Comparison of ENCODE assay signal across 1 cellular context in the genomic region with DNA sequence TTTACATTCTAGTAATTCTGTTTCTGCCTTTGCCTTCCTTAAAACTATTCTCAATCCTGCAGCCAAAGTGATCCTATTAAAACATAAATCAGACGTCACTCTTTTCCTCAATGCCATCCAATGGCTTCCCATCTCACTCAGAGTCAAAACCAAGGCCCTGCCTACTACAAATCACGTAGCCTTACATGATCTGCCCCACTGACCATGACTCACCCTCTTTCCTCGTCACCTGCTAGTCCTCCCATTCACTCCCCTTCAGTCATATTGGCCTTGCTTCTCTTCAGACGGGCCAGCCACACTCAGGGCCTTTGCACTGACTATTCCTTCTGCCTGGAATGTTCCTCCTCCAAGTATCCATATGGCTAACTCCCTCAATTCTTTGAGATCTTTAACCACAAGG.
TF ChIP-seq lines count a peak whose summit lies in the region.

No MANE protein-coding gene starts in this region.

TF ChIP-seq in H1, 55 proteins besides CTCF, POLR2A, EP300 and RAD21 (continued from another document):
- TF ChIP-seq YY1 (IDR thresholded peaks at IDR 0.05; ENCODE audit: low read depth, low read length) (no peak), JUND (IDR thresholded peaks at IDR 0.05; ENCODE audit: low read length) (no peak), RBBP5 (IDR thresholded peaks at IDR 0.05; ENCODE audit: borderline replicate concordance, low read depth, low read length) (no peak), ZNF274 (IDR thresholded peaks at IDR 0.05; ENCODE audit: borderline replicate concordance, extremely low read depth, low read length) (no peak), TBP (IDR thresholded peaks at IDR 0.05; ENCODE audit: low read depth, low read length) (no peak)
- TF ChIP-seq, protein P1, sequence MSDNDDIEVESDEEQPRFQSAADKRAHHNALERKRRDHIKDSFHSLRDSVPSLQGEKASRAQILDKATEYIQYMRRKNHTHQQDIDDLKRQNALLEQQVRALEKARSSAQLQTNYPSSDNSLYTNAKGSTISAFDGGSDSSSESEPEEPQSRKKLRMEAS (IDR thresholded peaks at IDR 0.05) = no peak
- TF ChIP-seq, protein P2, sequence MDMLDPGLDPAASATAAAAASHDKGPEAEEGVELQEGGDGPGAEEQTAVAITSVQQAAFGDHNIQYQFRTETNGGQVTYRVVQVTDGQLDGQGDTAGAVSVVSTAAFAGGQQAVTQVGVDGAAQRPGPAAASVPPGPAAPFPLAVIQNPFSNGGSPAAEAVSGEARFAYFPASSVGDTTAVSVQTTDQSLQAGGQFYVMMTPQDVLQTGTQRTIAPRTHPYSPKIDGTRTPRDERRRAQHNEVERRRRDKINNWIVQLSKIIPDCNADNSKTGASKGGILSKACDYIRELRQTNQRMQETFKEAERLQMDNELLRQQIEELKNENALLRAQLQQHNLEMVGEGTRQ (IDR thresholded peaks at IDR 0.05; ENCODE audit: low read length) = no peak
